26 cellular contexts compared by ENCODE assay signal in genomic region chr21:26708223-26708800, GRCh38.
"Had no signal": no experiment of that assay in that cellular context is flagged by ENCODE, and none has a peak within 500 bp of the region (broad histone marks: within the 10 kb centered on the region; RNA-seq: fewer than 3 reads in every experiment).

No MANE protein-coding gene starts in this region.

- H3K36me3 Mint-ChIP-seq: brain; immature natural killer cell; mesothelial cell of epicardium; naive thymus-derived CD8-positive, alpha-beta T cell; neural progenitor cell had no signal

- H3K4me3 Mint-ChIP-seq: activated B cell treated with CpG ODN at 0.5 μM for 24 hours; activated CD4-positive, alpha-beta memory T cell treated with anti-CD3 and anti-CD28 coated beads, Interleukin-2, amount 10 ng/mL, durations not matched to agents 7 days and 5 days; activated CD4-positive, alpha-beta T cell treated with anti-CD3 and anti-CD28 coated beads, Interleukin-2, amount 10 ng/mL, durations not matched to agents 24 days and 14 days; activated T-helper 1 cell treated with anti-CD3 and anti-CD28 coated beads, Interleukin-12 subunit alpha, Interleukin-12 subunit beta, Interleukin-2, Interleukin-4 antibody, amounts not matched to agents 30 ng/mL and 10 ng/mL and 1 ng/mL, durations not matched to agents 14 hours and 24 hours and 36 hours; brain; dendritic cell treated with granulocyte-macrophage colony-stimulating factor and Interleukin-4, amounts not matched to agents 40 ng/mL and 50 ng/mL, for 4 days; immature natural killer cell; mesothelial cell of epicardium; naive thymus-derived CD8-positive, alpha-beta T cell; neural progenitor cell had no signal

- ATAC-seq: naive thymus-derived CD8-positive, alpha-beta T cell; right lobe of liver had no signal

- DNase-seq: activated B cell treated with CpG ODN at 0.5 μM for 24 hours; activated CD4-positive, alpha-beta memory T cell treated with anti-CD3 and anti-CD28 coated beads, Interleukin-2, amount 10 ng/mL, durations not matched to agents 7 days and 5 days; activated CD4-positive, alpha-beta T cell treated with anti-CD3 and anti-CD28 coated beads, Interleukin-2, amount 10 ng/mL, durations not matched to agents 24 days and 14 days; activated gamma-delta T cell; activated naive CD4-positive, alpha-beta T cell treated with anti-CD3 and anti-CD28 coated beads, Interleukin-2, amount 50 U/mL, for 16 hours; anterior cingulate cortex; caudate nucleus; effector CD4-positive, alpha-beta T cell; erythroblast; foreskin melanocyte; glutamatergic neuron; immature natural killer cell; kidney glomerular epithelial cell; left ventricle myocardium inferior; naive thymus-derived CD8-positive, alpha-beta T cell; posterior cingulate gyrus; right lobe of liver; stimulated activated CD4-positive, alpha-beta T cell treated with anti-CD3 and anti-CD28 coated beads, Interleukin-1b, Interleukin-23, amount 100 ng/mL, for 48 hours; T-helper 1 cell; testis; upper lobe of left lung had no signal

- H3K9me3 Mint-ChIP-seq: activated B cell treated with CpG ODN at 0.5 μM for 24 hours; activated CD4-positive, alpha-beta memory T cell treated with anti-CD3 and anti-CD28 coated beads, Interleukin-2, amount 10 ng/mL, durations not matched to agents 7 days and 5 days; activated CD4-positive, alpha-beta T cell treated with anti-CD3 and anti-CD28 coated beads, Interleukin-2, amount 10 ng/mL, durations not matched to agents 24 days and 14 days; activated T-helper 1 cell treated with anti-CD3 and anti-CD28 coated beads, Interleukin-12 subunit alpha, Interleukin-12 subunit beta, Interleukin-2, Interleukin-4 antibody, amounts not matched to agents 30 ng/mL and 10 ng/mL and 1 ng/mL, durations not matched to agents 14 hours and 24 hours and 36 hours; brain; immature natural killer cell; mesothelial cell of epicardium; naive thymus-derived CD8-positive, alpha-beta T cell; neural progenitor cell had no signal

- H3K27me3 Mint-ChIP-seq: activated B cell treated with CpG ODN at 0.5 μM for 24 hours; activated CD4-positive, alpha-beta T cell treated with anti-CD3 and anti-CD28 coated beads, Interleukin-2, amount 10 ng/mL, durations not matched to agents 24 days and 14 days; dendritic cell treated with granulocyte-macrophage colony-stimulating factor and Interleukin-4, amounts not matched to agents 40 ng/mL and 50 ng/mL, for 4 days had no signal

- H3K27ac Mint-ChIP-seq: activated B cell treated with CpG ODN at 0.5 μM for 24 hours; activated CD4-positive, alpha-beta memory T cell treated with anti-CD3 and anti-CD28 coated beads, Interleukin-2, amount 10 ng/mL, durations not matched to agents 7 days and 5 days; activated CD4-positive, alpha-beta T cell treated with anti-CD3 and anti-CD28 coated beads, Interleukin-2, amount 10 ng/mL, durations not matched to agents 24 days and 14 days; activated T-helper 1 cell treated with anti-CD3 and anti-CD28 coated beads, Interleukin-12 subunit alpha, Interleukin-12 subunit beta, Interleukin-2, Interleukin-4 antibody, amounts not matched to agents 30 ng/mL and 10 ng/mL and 1 ng/mL, durations not matched to agents 14 hours and 24 hours and 36 hours; brain; dendritic cell treated with granulocyte-macrophage colony-stimulating factor and Interleukin-4, amounts not matched to agents 40 ng/mL and 50 ng/mL, for 4 days; immature natural killer cell; mesothelial cell of epicardium; naive thymus-derived CD8-positive, alpha-beta T cell; neural progenitor cell had no signal

- H3K4me1 Mint-ChIP-seq: activated B cell treated with CpG ODN at 0.5 μM for 24 hours; activated CD4-positive, alpha-beta memory T cell treated with anti-CD3 and anti-CD28 coated beads, Interleukin-2, amount 10 ng/mL, durations not matched to agents 7 days and 5 days; activated CD4-positive, alpha-beta T cell treated with anti-CD3 and anti-CD28 coated beads, Interleukin-2, amount 10 ng/mL, durations not matched to agents 24 days and 14 days; immature natural killer cell; mesothelial cell of epicardium; naive thymus-derived CD8-positive, alpha-beta T cell had no signal
